Comparison of ENCODE assay signal across 1 cellular context in genomic region chr14:60653709-60654161, GRCh38.
A peak's percentile ranks its signal among the peaks of the same experiment; 100 is the strongest.
TF ChIP-seq lines count a peak whose summit lies in the region.

No MANE protein-coding gene starts in this region.

TF ChIP-seq in GM23338, 12 proteins besides CTCF, POLR2A, EP300 and RAD21 (continued from another document):
- no peak for TF ChIP-seq REST (IDR thresholded peaks at IDR 0.05; ENCODE audit: unreplicated experiment)
- no peak for TF ChIP-seq POLR2AphosphoS5 (IDR thresholded peaks at IDR 0.05; ENCODE audit: low read depth)
- 0 out of 2 replicates have a peak, but pooled peaks have one; percentile 16 for TF ChIP-seq CREB1 (CRISPR knock-in tag; IDR thresholded peaks at IDR 0.05; ENCODE audit: low read depth)
- TF ChIP-seq JUNB (IDR thresholded peaks at IDR 0.05; ENCODE audit: unreplicated experiment): no peak
